1 cellular context compared by ENCODE assay signal in genomic region chr12:56804169-56804568, GRCh38.
TF ChIP-seq lines count a peak whose summit lies in the region.

No MANE protein-coding gene starts in this region.

TF ChIP-seq in K562, 482 proteins besides CTCF, POLR2A, EP300 and RAD21:
- TF ChIP-seq YY1 (IDR thresholded peaks at IDR 0.05; ENCODE audit: borderline replicate concordance in 1 of 3, control insufficient read depth in 1 of 3, extremely low read depth in 1 of 3, insufficient read depth in 3 of 3, insufficient read length in 1 of 3, insufficient replicate concordance in 2 of 3, low read depth in 1 of 3, low read length in 2 of 3) (no peak), CC2D1A (IDR thresholded peaks at IDR 0.05) (no peak), BRCA1 (IDR thresholded peaks at IDR 0.05) (no peak), BRCA1 (CRISPR knock-in tag; IDR thresholded peaks at IDR 0.05) (no peak), ZBTB26 (CRISPR knock-in tag; IDR thresholded peaks at IDR 0.05) (no peak)
TF ChIP-seq in K562: peak in this region for 0.
